ENCODE assay signal across 24 cellular contexts in genomic region chr18:9204659-9205058, GRCh38.
"Had no signal": no experiment of that assay in that cellular context is flagged by ENCODE, and none has a peak within 500 bp of the region (broad histone marks: within the 10 kb centered on the region; RNA-seq: fewer than 3 reads in every experiment).

No MANE protein-coding gene starts in this region.

- H3K27ac ChIP-seq: gastroesophageal sphincter, heart right ventricle, lower lobe of right lung, neutrophil, pancreas, right lobe of liver, stomach, testis, tibial artery, upper lobe of left lung had no signal

- ATAC-seq: effector memory CD8-positive, alpha-beta T cell; gastroesophageal sphincter; heart right ventricle; left ventricle myocardium superior; lower lobe of right lung; natural killer cell; pancreas; right lobe of liver had no signal

- H3K27ac Mint-ChIP-seq: effector memory CD8-positive, alpha-beta T cell; natural killer cell had no signal

- H3K4me3 ChIP-seq: gastroesophageal sphincter, heart right ventricle, lower lobe of right lung, pancreas, right lobe of liver, stomach, testis, tibial artery, upper lobe of left lung had no signal

- DNase-seq: cortex of kidney; effector memory CD8-positive, alpha-beta T cell; foreskin fibroblast; heart right ventricle; hippocampal formation; left ventricle myocardium superior; lower lobe of right lung; natural killer cell; pancreas; right lobe of liver; small intestine; stimulated activated CD4-positive, alpha-beta T cell treated with anti-CD3 and anti-CD28 coated beads, Interleukin-15, amount 100 ng/mL, for 24 hours; stimulated activated CD4-positive, alpha-beta T cell treated with anti-CD3 and anti-CD28 coated beads, Interleukin-2, amount 100 ng/mL, for 48 hours; stimulated activated CD8-positive, alpha-beta memory T cell treated with anti-CD3 and anti-CD28 coated beads, Interleukin-4, amount 100 ng/mL, for 48 hours; stimulated activated naive CD4-positive, alpha-beta T cell treated with Interleukin-2 at 50 U/mL for 16 hours; stomach; testis; tibial artery; upper lobe of left lung had no signal

- H3K27me3 ChIP-seq: gastroesophageal sphincter, heart right ventricle, neutrophil, pancreas, right lobe of liver, stomach, testis, tibial artery, upper lobe of left lung had no signal

- H3K4me3 Mint-ChIP-seq: effector memory CD8-positive, alpha-beta T cell; natural killer cell; neural crest cell had no signal

- H3K4me1 ChIP-seq: right lobe of liver, upper lobe of left lung had no signal

- H3K9me3 Mint-ChIP-seq: effector memory CD8-positive, alpha-beta T cell; natural killer cell; neural crest cell had no signal

- H3K36me3 Mint-ChIP-seq: natural killer cell had no signal

- H3K36me3 ChIP-seq: pancreas, right lobe of liver had no signal

- H3K4me1 Mint-ChIP-seq: neural crest cell had no signal

- FAIRE-seq: keratinocyte, pancreas, small intestine, urothelium cell line had no signal

- H3K9me3 ChIP-seq: gastroesophageal sphincter, heart right ventricle, lower lobe of right lung, neutrophil, pancreas, right lobe of liver, stomach, testis, tibial artery, upper lobe of left lung had no signal

- H3K27me3 Mint-ChIP-seq: effector memory CD8-positive, alpha-beta T cell had no signal
